1 cellular context compared by ENCODE assay signal in the genomic region with DNA sequence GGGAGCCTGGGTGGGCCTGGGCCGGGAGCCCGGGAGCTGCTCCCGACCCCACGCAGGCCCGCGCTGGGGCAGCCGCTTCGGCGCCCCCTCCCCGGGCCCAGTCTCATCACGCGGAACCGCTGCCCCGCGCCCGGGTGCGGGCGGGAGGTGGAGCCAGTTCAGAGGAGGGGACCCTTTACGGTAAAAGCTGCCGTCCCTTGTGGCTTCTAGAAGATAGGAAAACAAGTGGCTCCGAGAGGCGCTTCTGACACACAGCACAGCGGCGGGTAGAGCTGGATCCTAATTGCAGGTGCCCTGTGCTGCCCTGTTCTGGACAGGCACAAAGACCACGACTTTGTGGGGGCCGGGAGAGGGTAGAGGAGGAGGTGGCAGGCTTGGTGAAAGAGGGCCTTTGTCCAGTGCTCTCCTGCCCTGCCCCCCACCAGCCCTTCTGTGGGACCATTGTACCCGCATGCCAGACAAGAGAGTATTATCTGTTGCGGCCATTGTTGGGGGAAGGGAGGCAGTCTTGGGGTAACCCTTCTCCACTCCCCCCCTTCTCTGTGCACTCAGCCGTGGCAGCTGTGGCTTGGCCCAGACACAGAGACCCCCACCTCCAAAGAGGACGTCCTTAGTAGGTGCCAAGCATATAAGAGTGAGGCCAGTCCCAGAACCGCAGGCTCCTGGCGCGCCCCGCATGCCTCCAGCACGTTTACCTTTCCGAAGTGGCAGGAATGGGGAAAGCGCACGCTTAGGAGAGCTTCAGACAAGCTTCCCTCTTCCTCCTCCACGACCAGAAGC.
TF ChIP-seq lines count a peak whose summit lies in the region.

No MANE protein-coding gene starts in this region.

TF ChIP-seq in GM23338, 12 proteins besides CTCF, POLR2A, EP300 and RAD21:
- TF ChIP-seq, protein P1, sequence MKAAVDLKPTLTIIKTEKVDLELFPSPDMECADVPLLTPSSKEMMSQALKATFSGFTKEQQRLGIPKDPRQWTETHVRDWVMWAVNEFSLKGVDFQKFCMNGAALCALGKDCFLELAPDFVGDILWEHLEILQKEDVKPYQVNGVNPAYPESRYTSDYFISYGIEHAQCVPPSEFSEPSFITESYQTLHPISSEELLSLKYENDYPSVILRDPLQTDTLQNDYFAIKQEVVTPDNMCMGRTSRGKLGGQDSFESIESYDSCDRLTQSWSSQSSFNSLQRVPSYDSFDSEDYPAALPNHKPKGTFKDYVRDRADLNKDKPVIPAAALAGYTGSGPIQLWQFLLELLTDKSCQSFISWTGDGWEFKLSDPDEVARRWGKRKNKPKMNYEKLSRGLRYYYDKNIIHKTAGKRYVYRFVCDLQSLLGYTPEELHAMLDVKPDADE (IDR thresholded peaks at IDR 0.05), result no peak
- TF ChIP-seq, protein P2, sequence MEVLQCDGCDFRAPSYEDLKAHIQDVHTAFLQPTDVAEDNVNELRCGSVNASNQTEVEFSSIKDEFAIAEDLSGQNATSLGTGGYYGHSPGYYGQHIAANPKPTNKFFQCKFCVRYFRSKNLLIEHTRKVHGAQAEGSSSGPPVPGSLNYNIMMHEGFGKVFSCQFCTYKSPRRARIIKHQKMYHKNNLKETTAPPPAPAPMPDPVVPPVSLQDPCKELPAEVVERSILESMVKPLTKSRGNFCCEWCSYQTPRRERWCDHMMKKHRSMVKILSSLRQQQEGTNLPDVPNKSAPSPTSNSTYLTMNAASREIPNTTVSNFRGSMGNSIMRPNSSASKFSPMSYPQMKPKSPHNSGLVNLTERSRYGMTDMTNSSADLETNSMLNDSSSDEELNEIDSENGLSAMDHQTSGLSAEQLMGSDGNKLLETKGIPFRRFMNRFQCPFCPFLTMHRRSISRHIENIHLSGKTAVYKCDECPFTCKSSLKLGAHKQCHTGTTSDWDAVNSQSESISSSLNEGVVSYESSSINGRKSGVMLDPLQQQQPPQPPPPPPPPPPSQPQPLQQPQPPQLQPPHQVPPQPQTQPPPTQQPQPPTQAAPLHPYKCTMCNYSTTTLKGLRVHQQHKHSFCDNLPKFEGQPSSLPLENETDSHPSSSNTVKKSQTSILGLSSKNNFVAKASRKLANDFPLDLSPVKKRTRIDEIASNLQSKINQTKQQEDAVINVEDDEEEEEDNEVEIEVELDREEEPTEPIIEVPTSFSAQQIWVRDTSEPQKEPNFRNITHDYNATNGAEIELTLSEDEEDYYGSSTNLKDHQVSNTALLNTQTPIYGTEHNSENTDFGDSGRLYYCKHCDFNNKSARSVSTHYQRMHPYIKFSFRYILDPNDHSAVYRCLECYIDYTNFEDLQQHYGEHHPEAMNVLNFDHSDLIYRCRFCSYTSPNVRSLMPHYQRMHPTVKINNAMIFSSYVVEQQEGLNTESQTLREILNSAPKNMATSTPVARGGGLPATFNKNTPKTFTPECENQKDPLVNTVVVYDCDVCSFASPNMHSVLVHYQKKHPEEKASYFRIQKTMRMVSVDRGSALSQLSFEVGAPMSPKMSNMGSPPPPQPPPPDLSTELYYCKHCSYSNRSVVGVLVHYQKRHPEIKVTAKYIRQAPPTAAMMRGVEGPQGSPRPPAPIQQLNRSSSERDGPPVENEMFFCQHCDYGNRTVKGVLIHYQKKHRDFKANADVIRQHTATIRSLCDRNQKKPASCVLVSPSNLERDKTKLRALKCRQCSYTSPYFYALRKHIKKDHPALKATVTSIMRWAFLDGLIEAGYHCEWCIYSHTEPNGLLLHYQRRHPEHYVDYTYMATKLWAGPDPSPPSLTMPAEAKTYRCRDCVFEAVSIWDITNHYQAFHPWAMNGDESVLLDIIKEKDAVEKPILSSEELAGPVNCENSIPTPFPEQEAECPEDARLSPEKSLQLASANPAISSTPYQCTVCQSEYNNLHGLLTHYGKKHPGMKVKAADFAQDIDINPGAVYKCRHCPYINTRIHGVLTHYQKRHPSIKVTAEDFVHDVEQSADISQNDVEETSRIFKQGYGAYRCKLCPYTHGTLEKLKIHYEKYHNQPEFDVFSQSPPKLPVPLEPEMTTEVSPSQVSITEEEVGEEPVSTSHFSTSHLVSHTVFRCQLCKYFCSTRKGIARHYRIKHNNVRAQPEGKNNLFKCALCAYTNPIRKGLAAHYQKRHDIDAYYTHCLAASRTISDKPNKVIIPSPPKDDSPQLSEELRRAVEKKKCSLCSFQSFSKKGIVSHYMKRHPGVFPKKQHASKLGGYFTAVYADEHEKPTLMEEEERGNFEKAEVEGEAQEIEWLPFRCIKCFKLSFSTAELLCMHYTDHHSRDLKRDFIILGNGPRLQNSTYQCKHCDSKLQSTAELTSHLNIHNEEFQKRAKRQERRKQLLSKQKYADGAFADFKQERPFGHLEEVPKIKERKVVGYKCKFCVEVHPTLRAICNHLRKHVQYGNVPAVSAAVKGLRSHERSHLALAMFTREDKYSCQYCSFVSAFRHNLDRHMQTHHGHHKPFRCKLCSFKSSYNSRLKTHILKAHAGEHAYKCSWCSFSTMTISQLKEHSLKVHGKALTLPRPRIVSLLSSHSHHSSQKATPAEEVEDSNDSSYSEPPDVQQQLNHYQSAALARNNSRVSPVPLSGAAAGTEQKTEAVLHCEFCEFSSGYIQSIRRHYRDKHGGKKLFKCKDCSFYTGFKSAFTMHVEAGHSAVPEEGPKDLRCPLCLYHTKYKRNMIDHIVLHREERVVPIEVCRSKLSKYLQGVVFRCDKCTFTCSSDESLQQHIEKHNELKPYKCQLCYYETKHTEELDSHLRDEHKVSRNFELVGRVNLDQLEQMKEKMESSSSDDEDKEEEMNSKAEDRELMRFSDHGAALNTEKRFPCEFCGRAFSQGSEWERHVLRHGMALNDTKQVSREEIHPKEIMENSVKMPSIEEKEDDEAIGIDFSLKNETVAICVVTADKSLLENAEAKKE (CRISPR knock-in tag; IDR thresholded peaks at IDR 0.05), result no peak
- TF ChIP-seq ZNF114 (CRISPR knock-in tag; IDR thresholded peaks at IDR 0.05) (no peak), REST (IDR thresholded peaks at IDR 0.05; ENCODE audit: unreplicated experiment) (no peak), POLR2AphosphoS5 (IDR thresholded peaks at IDR 0.05; ENCODE audit: low read depth) (no peak), EZH2 (IDR thresholded peaks at IDR 0.05; ENCODE audit: low read depth, unreplicated experiment) (no peak), CREB1 (CRISPR knock-in tag; IDR thresholded peaks at IDR 0.05; ENCODE audit: low read depth) (no peak)
